In genomic region chr7:32298403-32299132, GRCh38 we compare ENCODE assay signal across 8 cellular contexts.
A peak's percentile ranks its signal among the peaks of the same experiment; 100 is the strongest.
DNase-seq lines count a peak whose midpoint lies in the region; ATAC-seq and FAIRE-seq lines count a peak whose summit lies in the region.

No MANE protein-coding gene starts in this region.

- no peak for FAIRE-seq in small intestine (lab: Jason Lieb, UNC)

- H3K9me3 ChIP-seq in duodenal mucosa (ENCODE audit: control insufficient read depth in 1 of 2, low read length in 2 of 2): no peaks in the 10 kb centered on the region
- H3K9me3 ChIP-seq in muscle layer of colon (ENCODE audit: low read length): no peaks in the 10 kb centered on the region
- no peaks in the 10 kb centered on the region for H3K9me3 ChIP-seq in small intestine (ENCODE audit: control insufficient read depth, low read depth)

- ATAC-seq in Right ventricle myocardium inferior: peak; percentile 64
- no peak for ATAC-seq in GM21360 (IDR thresholded peaks at IDR 0.05; ENCODE audit: unreplicated experiment)

- H3K36me3 ChIP-seq in duodenal mucosa (ENCODE audit: control insufficient read depth in 1 of 2, insufficient read depth in 2 of 2, low read length in 2 of 2) (no peaks in the 10 kb centered on the region), muscle layer of colon (ENCODE audit: insufficient read depth, low read length) (no peaks in the 10 kb centered on the region), small intestine (ENCODE audit: control insufficient read depth in 2 of 2, insufficient read depth in 2 of 2, low read length in 2 of 2) (no peaks in the 10 kb centered on the region)

- H3K9ac ChIP-seq in duodenal mucosa (ENCODE audit: low read depth in 1 of 2, low read length in 2 of 2) (no peak overlapping the region), muscle layer of colon (ENCODE audit: low read length) (no peak overlapping the region)

- WGBS in small intestine, 3 donors: 3 to 9% (median 4%) methylated on average over 67 to 80 of the region's 80 CpGs

- H3K27ac ChIP-seq in duodenal mucosa (ENCODE audit: low read depth, low read length) (no peak overlapping the region), muscle layer of colon (ENCODE audit: low read depth, low read length) (no peak overlapping the region), small intestine (ENCODE audit: low read depth in 1 of 2, low read length in 1 of 2) (peak overlapping the region in 1 of 2 donors; percentile 2)

- peak; percentile 74 for DNase-seq in Right ventricle myocardium inferior (ENCODE audit: missing footprints)
- no peak for DNase-seq in cardiac septum (ENCODE audit: low spot score)
- DNase-seq in small intestine: no peak
- DNase-seq in NK-92 treated with Interleukin-12 subunit alpha and Interleukin-12 subunit beta, amount 100 ng/mL, for 24 hours (lab: John Stamatoyannopoulos, UW): no peak
- no peak for DNase-seq in SKM-1 treated with dmso at 0.1 percent for 144 hours (lab: John Stamatoyannopoulos, UW; ENCODE audit: unreplicated experiment)

- H3K4me1 ChIP-seq in duodenal mucosa (ENCODE audit: control insufficient read depth in 1 of 2, insufficient read depth in 2 of 2, low read length in 2 of 2) (peaks cover 0 to 9% of the 10 kb centered on the region in 2 donors), muscle layer of colon (ENCODE audit: insufficient read depth, low read length) (no peaks in the 10 kb centered on the region), small intestine (ENCODE audit: control insufficient read depth in 2 of 2, insufficient read depth in 1 of 2, low read depth in 1 of 2, low read length in 1 of 2) (no peaks in the 10 kb centered on the region)

- peaks cover 25 to 32% of the 10 kb centered on the region in 2 donors for H3K27me3 ChIP-seq in duodenal mucosa (ENCODE audit: control insufficient read depth in 1 of 2, insufficient read depth in 2 of 2, low read length in 2 of 2)
- peaks cover 6 to 11% of the 10 kb centered on the region in 2 donors for H3K27me3 ChIP-seq in muscle layer of colon (ENCODE audit: control insufficient read depth in 1 of 2, insufficient read depth in 2 of 2, low read length in 2 of 2)
- H3K27me3 ChIP-seq in small intestine (ENCODE audit: control insufficient read depth in 2 of 2, insufficient read depth in 2 of 2, low read length in 2 of 2): peaks cover 4 to 6% of the 10 kb centered on the region in 2 donors

- intact Hi-C loops in Right ventricle myocardium inferior (cut with DNase I): loop anchor here (10.0 kb wide), 1 partner anchor 84 kb away; no protein-coding TSS in a partner anchor
- intact Hi-C loops in cardiac septum (cut with DNase I): no loop called here

- peak overlapping the region; percentile 35 to 53 for H3K4me3 ChIP-seq in duodenal mucosa (ENCODE audit: low read depth in 1 of 2, low read length in 2 of 2)
- H3K4me3 ChIP-seq in muscle layer of colon (ENCODE audit: low read depth in 1 of 2, low read length in 2 of 2): peak overlapping the region; percentile 30 to 43
- H3K4me3 ChIP-seq in small intestine (ENCODE audit: low read depth in 1 of 2, low read length in 2 of 2): no peak overlapping the region

Comparison
In these comparisons a context has a peak if more than half of its experiments do, and no peak if none do; other contexts are left out.
1. H3K4me3 ChIP-seq: peak in duodenal mucosa (2 of 2) and muscle layer of colon (2 of 2); none in small intestine (0 of 2).